Comparison of ENCODE assay signal across 1 cellular context in the genomic region with DNA sequence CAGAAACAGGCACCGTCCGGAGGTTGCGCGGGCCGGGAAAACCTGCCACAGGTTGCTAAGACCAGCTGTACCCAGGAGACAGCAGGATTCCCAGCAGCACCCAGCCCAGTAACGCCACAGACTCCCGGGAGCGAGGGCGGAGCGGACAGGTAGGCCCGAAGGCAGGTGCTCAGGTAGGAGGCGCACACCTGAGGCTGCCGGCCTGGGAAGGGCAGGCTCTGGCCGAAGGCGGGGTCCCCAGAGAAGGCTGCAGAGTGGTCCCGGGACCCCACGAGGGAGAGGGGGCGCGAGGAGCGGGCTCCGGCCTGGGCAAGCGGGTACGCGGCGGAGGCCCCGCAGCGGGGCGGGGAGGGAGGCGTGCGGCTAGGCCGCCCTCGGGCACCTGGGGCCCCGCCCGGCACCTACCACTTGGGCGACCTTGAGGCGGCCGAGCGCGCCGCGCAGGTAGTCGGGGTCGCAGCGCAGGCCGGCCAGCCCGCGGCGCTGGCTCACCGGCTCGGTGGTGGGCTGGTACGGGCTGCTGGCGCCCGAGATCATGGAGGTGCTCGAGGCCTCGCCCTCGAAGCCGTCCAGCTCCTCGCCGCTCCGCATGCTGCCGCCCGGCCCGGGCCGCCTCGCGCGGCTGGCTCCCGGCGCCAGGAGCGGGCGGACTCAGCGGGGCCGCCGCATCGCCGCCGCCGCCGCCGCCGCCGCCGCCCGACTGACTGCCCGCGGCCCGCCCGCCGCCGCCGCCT.
TF ChIP-seq lines count a peak whose summit lies in the region.

No MANE protein-coding gene starts in this region.

TF ChIP-seq in HepG2, 621 proteins besides CTCF, POLR2A, EP300 and RAD21 (continued from another document and continues in another):
- TF ChIP-seq KDM2A (CRISPR knock-in tag; IDR thresholded peaks at IDR 0.05; ENCODE audit: borderline replicate concordance, low read depth) (peak; percentile 47; the same call in 1 of the 2 replicates), ZNF746 (CRISPR knock-in tag; IDR thresholded peaks at IDR 0.05) (peak; percentile 25; the same call in 1 of the 2 replicates), SMARCC2 (IDR thresholded peaks at IDR 0.05) (no peak), REL (CRISPR knock-in tag; conservative IDR thresholded peaks at IDR 0.05) (0 out of 2 replicates have a peak, but pooled peaks have one; percentile 29), ZNF678 (CRISPR knock-in tag; IDR thresholded peaks at IDR 0.05) (peak; percentile 23; the same call in 1 of the 2 replicates), ZFYVE20 (CRISPR knock-in tag; IDR thresholded peaks at IDR 0.05; ENCODE audit: borderline replicate concordance, low read depth) (0 out of 2 replicates have a peak, but pooled peaks have one; percentile 65), ZSCAN21 (CRISPR knock-in tag; IDR thresholded peaks at IDR 0.05; ENCODE audit: borderline replicate concordance) (peak; percentile 59), THAP11 (CRISPR knock-in tag; IDR thresholded peaks at IDR 0.05) (peak; percentile 16; the same call in 1 of the 2 replicates), ZNF768 (CRISPR knock-in tag; IDR thresholded peaks at IDR 0.05) (peak; percentile 64; the same call in 1 of the 2 replicates), ZNF713 (CRISPR knock-in tag; IDR thresholded peaks at IDR 0.05) (0 out of 2 replicates have a peak, but pooled peaks have one; percentile 53), MEIS1 (CRISPR knock-in tag; IDR thresholded peaks at IDR 0.05; ENCODE audit: borderline replicate concordance) (0 out of 2 replicates have a peak, but pooled peaks have one; percentile 47), HNRNPLL (IDR thresholded peaks at IDR 0.05; ENCODE audit: low read depth, low read length, poor library complexity, severe bottlenecking) (peak; percentile 49), ZSCAN31 (CRISPR knock-in tag; IDR thresholded peaks at IDR 0.05; ENCODE audit: low read depth) (peak; percentile 59; the same call in 1 of the 2 replicates), HDAC6 (IDR thresholded peaks at IDR 0.05; ENCODE audit: low read depth, low read length) (no peak), TOE1 (CRISPR knock-in tag; IDR thresholded peaks at IDR 0.05) (no peak), XRCC5 (optimal IDR thresholded peaks at IDR 0.05; ENCODE audit: low read length) (peak; percentile 12), CBX2 (IDR thresholded peaks at IDR 0.05; ENCODE audit: low read depth, low read length) (no peak), CBX2 (CRISPR knock-in tag; IDR thresholded peaks at IDR 0.05; ENCODE audit: low read depth) (peak; percentile 46; the same call in 1 of the 2 replicates), ZFP36 (IDR thresholded peaks at IDR 0.05; ENCODE audit: borderline replicate concordance, low read depth, low read length, partially characterized antibody) (no peak), ZNF33B (CRISPR knock-in tag; IDR thresholded peaks at IDR 0.05) (0 out of 2 replicates have a peak, but pooled peaks have one; percentile 71), PHF8 (CRISPR knock-in tag; IDR thresholded peaks at IDR 0.05) (peak; percentile 67; the same call in 1 of the 2 replicates), SAP130 (CRISPR knock-in tag; IDR thresholded peaks at IDR 0.05; ENCODE audit: low read depth) (peak; percentile 45), KLF15 (CRISPR knock-in tag; IDR thresholded peaks at IDR 0.05; ENCODE audit: borderline replicate concordance) (no peak), ZC3H13 (CRISPR knock-in tag; IDR thresholded peaks at IDR 0.05) (peak; percentile 77), ZNF558 (CRISPR knock-in tag; IDR thresholded peaks at IDR 0.05; ENCODE audit: borderline replicate concordance) (no peak), ZFX (CRISPR knock-in tag; IDR thresholded peaks at IDR 0.05; ENCODE audit: low read depth) (peak; percentile 93), SALL1 (CRISPR knock-in tag; IDR thresholded peaks at IDR 0.05) (peak; percentile 32; the same call in 1 of the 2 replicates), ZNF343 (CRISPR knock-in tag; IDR thresholded peaks at IDR 0.05) (peak; percentile 31; the same call in 1 of the 2 replicates), AKAP8 (CRISPR knock-in tag; IDR thresholded peaks at IDR 0.05) (peak; percentile 28; the same call in 1 of the 2 replicates), RXRA (CRISPR knock-in tag; IDR thresholded peaks at IDR 0.05) (peak; percentile 44; the same call in 1 of the 2 replicates), DNMT3B (CRISPR knock-in tag; conservative IDR thresholded peaks at IDR 0.05) (no peak), ZNF235 (CRISPR knock-in tag; IDR thresholded peaks at IDR 0.05; ENCODE audit: borderline replicate concordance) (no peak), ARID2 (CRISPR knock-in tag; IDR thresholded peaks at IDR 0.05; ENCODE audit: borderline replicate concordance) (peak; percentile 25; the same call in 1 of the 2 replicates), ZNF530 (CRISPR knock-in tag; IDR thresholded peaks at IDR 0.05; ENCODE audit: low read depth) (no peak), REPIN1 (CRISPR knock-in tag; IDR thresholded peaks at IDR 0.05; ENCODE audit: borderline replicate concordance, low read depth) (0 out of 2 replicates have a peak, but pooled peaks have one; percentile 7), ZNF788 (CRISPR knock-in tag; IDR thresholded peaks at IDR 0.05; ENCODE audit: borderline replicate concordance) (peak; percentile 66; the same call in 1 of the 2 replicates), ZNF777 (CRISPR knock-in tag; IDR thresholded peaks at IDR 0.05) (peak; percentile 86)
- TF ChIP-seq, protein P1, sequence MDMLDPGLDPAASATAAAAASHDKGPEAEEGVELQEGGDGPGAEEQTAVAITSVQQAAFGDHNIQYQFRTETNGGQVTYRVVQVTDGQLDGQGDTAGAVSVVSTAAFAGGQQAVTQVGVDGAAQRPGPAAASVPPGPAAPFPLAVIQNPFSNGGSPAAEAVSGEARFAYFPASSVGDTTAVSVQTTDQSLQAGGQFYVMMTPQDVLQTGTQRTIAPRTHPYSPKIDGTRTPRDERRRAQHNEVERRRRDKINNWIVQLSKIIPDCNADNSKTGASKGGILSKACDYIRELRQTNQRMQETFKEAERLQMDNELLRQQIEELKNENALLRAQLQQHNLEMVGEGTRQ (IDR thresholded peaks at IDR 0.05; ENCODE audit: low read depth, low read length), result no peak
- TF ChIP-seq, protein P1 (CRISPR knock-in tag; IDR thresholded peaks at IDR 0.05; ENCODE audit: borderline replicate concordance), result no peak
- TF ChIP-seq, protein P2, sequence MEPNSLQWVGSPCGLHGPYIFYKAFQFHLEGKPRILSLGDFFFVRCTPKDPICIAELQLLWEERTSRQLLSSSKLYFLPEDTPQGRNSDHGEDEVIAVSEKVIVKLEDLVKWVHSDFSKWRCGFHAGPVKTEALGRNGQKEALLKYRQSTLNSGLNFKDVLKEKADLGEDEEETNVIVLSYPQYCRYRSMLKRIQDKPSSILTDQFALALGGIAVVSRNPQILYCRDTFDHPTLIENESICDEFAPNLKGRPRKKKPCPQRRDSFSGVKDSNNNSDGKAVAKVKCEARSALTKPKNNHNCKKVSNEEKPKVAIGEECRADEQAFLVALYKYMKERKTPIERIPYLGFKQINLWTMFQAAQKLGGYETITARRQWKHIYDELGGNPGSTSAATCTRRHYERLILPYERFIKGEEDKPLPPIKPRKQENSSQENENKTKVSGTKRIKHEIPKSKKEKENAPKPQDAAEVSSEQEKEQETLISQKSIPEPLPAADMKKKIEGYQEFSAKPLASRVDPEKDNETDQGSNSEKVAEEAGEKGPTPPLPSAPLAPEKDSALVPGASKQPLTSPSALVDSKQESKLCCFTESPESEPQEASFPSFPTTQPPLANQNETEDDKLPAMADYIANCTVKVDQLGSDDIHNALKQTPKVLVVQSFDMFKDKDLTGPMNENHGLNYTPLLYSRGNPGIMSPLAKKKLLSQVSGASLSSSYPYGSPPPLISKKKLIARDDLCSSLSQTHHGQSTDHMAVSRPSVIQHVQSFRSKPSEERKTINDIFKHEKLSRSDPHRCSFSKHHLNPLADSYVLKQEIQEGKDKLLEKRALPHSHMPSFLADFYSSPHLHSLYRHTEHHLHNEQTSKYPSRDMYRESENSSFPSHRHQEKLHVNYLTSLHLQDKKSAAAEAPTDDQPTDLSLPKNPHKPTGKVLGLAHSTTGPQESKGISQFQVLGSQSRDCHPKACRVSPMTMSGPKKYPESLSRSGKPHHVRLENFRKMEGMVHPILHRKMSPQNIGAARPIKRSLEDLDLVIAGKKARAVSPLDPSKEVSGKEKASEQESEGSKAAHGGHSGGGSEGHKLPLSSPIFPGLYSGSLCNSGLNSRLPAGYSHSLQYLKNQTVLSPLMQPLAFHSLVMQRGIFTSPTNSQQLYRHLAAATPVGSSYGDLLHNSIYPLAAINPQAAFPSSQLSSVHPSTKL (CRISPR knock-in tag; IDR thresholded peaks at IDR 0.05), result 0 out of 2 replicates have a peak, but pooled peaks have one; percentile 6
- TF ChIP-seq, protein P3, sequence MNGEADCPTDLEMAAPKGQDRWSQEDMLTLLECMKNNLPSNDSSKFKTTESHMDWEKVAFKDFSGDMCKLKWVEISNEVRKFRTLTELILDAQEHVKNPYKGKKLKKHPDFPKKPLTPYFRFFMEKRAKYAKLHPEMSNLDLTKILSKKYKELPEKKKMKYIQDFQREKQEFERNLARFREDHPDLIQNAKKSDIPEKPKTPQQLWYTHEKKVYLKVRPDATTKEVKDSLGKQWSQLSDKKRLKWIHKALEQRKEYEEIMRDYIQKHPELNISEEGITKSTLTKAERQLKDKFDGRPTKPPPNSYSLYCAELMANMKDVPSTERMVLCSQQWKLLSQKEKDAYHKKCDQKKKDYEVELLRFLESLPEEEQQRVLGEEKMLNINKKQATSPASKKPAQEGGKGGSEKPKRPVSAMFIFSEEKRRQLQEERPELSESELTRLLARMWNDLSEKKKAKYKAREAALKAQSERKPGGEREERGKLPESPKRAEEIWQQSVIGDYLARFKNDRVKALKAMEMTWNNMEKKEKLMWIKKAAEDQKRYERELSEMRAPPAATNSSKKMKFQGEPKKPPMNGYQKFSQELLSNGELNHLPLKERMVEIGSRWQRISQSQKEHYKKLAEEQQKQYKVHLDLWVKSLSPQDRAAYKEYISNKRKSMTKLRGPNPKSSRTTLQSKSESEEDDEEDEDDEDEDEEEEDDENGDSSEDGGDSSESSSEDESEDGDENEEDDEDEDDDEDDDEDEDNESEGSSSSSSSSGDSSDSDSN (CRISPR knock-in tag; IDR thresholded peaks at IDR 0.05), result peak; percentile 68
- TF ChIP-seq, protein P4, sequence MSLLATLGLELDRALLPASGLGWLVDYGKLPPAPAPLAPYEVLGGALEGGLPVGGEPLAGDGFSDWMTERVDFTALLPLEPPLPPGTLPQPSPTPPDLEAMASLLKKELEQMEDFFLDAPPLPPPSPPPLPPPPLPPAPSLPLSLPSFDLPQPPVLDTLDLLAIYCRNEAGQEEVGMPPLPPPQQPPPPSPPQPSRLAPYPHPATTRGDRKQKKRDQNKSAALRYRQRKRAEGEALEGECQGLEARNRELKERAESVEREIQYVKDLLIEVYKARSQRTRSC (CRISPR knock-in tag; IDR thresholded peaks at IDR 0.05; ENCODE audit: low read depth), result no peak
- TF ChIP-seq, protein P5, sequence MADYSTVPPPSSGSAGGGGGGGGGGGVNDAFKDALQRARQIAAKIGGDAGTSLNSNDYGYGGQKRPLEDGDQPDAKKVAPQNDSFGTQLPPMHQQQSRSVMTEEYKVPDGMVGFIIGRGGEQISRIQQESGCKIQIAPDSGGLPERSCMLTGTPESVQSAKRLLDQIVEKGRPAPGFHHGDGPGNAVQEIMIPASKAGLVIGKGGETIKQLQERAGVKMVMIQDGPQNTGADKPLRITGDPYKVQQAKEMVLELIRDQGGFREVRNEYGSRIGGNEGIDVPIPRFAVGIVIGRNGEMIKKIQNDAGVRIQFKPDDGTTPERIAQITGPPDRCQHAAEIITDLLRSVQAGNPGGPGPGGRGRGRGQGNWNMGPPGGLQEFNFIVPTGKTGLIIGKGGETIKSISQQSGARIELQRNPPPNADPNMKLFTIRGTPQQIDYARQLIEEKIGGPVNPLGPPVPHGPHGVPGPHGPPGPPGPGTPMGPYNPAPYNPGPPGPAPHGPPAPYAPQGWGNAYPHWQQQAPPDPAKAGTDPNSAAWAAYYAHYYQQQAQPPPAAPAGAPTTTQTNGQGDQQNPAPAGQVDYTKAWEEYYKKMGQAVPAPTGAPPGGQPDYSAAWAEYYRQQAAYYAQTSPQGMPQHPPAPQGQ (CRISPR knock-in tag; IDR thresholded peaks at IDR 0.05; ENCODE audit: borderline replicate concordance), result no peak
- TF ChIP-seq, protein P6, sequence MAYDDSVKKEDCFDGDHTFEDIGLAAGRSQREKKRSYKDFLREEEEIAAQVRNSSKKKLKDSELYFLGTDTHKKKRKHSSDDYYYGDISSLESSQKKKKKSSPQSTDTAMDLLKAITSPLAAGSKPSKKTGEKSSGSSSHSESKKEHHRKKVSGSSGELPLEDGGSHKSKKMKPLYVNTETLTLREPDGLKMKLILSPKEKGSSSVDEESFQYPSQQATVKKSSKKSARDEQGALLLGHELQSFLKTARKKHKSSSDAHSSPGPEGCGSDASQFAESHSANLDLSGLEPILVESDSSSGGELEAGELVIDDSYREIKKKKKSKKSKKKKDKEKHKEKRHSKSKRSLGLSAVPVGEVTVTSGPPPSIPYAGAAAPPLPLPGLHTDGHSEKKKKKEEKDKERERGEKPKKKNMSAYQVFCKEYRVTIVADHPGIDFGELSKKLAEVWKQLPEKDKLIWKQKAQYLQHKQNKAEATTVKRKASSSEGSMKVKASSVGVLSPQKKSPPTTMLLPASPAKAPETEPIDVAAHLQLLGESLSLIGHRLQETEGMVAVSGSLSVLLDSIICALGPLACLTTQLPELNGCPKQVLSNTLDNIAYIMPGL (CRISPR knock-in tag; IDR thresholded peaks at IDR 0.05; ENCODE audit: borderline replicate concordance in 1 of 2, low read depth in 1 of 2), result peak; percentile 26 to 40; a peak in 2 of 4 replicates
- TF ChIP-seq, protein P7, sequence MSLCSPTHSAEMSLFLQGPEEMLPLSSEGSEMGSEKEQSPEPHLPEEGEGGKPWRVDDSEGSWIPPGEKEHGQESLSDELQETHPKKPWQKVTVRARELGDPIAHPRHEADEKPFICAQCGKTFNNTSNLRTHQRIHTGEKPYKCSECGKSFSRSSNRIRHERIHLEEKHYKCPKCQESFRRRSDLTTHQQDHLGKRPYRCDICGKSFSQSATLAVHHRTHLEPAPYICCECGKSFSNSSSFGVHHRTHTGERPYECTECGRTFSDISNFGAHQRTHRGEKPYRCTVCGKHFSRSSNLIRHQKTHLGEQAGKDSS (CRISPR knock-in tag; IDR thresholded peaks at IDR 0.05; ENCODE audit: borderline replicate concordance, low read depth), result no peak
- TF ChIP-seq, protein P8, sequence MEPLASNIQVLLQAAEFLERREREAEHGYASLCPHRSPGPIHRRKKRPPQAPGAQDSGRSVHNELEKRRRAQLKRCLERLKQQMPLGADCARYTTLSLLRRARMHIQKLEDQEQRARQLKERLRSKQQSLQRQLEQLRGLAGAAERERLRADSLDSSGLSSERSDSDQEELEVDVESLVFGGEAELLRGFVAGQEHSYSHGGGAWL (CRISPR knock-in tag; IDR thresholded peaks at IDR 0.05), result peak; percentile 72; the same call in 1 of the 2 replicates
- TF ChIP-seq, protein P9, sequence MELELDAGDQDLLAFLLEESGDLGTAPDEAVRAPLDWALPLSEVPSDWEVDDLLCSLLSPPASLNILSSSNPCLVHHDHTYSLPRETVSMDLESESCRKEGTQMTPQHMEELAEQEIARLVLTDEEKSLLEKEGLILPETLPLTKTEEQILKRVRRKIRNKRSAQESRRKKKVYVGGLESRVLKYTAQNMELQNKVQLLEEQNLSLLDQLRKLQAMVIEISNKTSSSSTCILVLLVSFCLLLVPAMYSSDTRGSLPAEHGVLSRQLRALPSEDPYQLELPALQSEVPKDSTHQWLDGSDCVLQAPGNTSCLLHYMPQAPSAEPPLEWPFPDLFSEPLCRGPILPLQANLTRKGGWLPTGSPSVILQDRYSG (CRISPR knock-in tag; IDR thresholded peaks at IDR 0.05), result peak; percentile 46; the same call in 1 of the 2 replicates
